Comparison of ENCODE assay signal across 24 cellular contexts in genomic region chr20:35515341-35515740, GRCh38. TPM values are rescaled to one million over a fixed set of nuclear protein-coding genes. Genes with fewer than 3 reads are reported as not detected.
DNase-seq lines count a peak whose midpoint lies in the region; ATAC-seq and TF ChIP-seq lines count a peak whose summit lies in the region.
"Had no signal": no experiment of that assay in that cellular context is flagged by ENCODE, and none has a peak within 500 bp of the region (broad histone marks: within the 10 kb centered on the region; RNA-seq: fewer than 3 reads in every experiment).

No MANE protein-coding gene starts in this region.

- no peak overlapping the region for H3K9ac ChIP-seq in trophoblast cell (ENCODE audit: low read length)
- H3K9ac ChIP-seq: BLaER1 treated with 17β-estradiol and CSF1 and Interleukin-3, amounts not matched to agents 10 nM and 100 nM had no signal

- H2AK5ac ChIP-seq in trophoblast cell (ENCODE audit: low read length): no peak overlapping the region

- H3K4me2 ChIP-seq in PC-9: peak overlapping the region; percentile 45
- no peak overlapping the region for H3K4me2 ChIP-seq in trophoblast cell (ENCODE audit: low read length)
- H3K4me2 ChIP-seq: A549; BLaER1 treated with 17β-estradiol and CSF1 and Interleukin-3, amounts not matched to agents 10 nM and 100 nM; GM23338 had no signal

- peaks cover 36% of the 10 kb centered on the region for H3K4me1 ChIP-seq in PC-9 (replicated peaks; ENCODE audit: insufficient read depth)
- H3K4me1 ChIP-seq in trophoblast cell (ENCODE audit: control insufficient read depth in 1 of 2, insufficient read depth in 2 of 2, low read length in 2 of 2): peaks cover 13 to 15% of the 10 kb centered on the region in 2 experiments
- H3K4me1 ChIP-seq: BE2C; BLaER1 treated with 17β-estradiol and CSF1 and Interleukin-3, amounts not matched to agents 10 nM and 100 nM had no signal

- no peak overlapping the region for H3K18ac ChIP-seq in trophoblast cell (ENCODE audit: low read length)

- H3K36me3 ChIP-seq in PC-9 (ENCODE audit: low read depth) (no peaks in the 10 kb centered on the region; the same call in 1 of the 2 replicates), trophoblast cell (ENCODE audit: control insufficient read depth in 1 of 2, insufficient read depth in 2 of 2, low read length in 2 of 2) (peaks cover 13 to 14% of the 10 kb centered on the region in 2 experiments)

- no peaks in the 10 kb centered on the region for H3K27me3 Mint-ChIP-seq in stimulated activated naive CD8-positive, alpha-beta T cell treated with anti-CD3 and anti-CD28 coated beads, Interleukin-15, amount 100 ng/mL, for 72 hours
- H3K27me3 Mint-ChIP-seq: CD4-positive, alpha-beta T cell had no signal

- H4K91ac ChIP-seq in trophoblast cell (ENCODE audit: low read depth, low read length): no peak overlapping the region

- H3K9me3 ChIP-seq in PC-9 (ENCODE audit: insufficient read depth, low read depth) (no peaks in the 10 kb centered on the region), trophoblast cell (ENCODE audit: insufficient read depth, low read depth, low read length) (no peaks in the 10 kb centered on the region)
- H3K9me3 ChIP-seq: A549; BE2C; BLaER1 treated with 17β-estradiol and CSF1 and Interleukin-3, amounts not matched to agents 10 nM and 100 nM had no signal

- H3K4ac ChIP-seq in trophoblast cell (ENCODE audit: low read depth, low read length): no peak overlapping the region

- TF ChIP-seq CTCF in PC-9 (conservative IDR thresholded peaks at IDR 0.05): no peak

- H3K27ac ChIP-seq in PC-9: peak overlapping the region; percentile 80
- no peak overlapping the region for H3K27ac ChIP-seq in trophoblast cell (ENCODE audit: low read depth, low read length)
- H3K27ac ChIP-seq: BLaER1 treated with 17β-estradiol and CSF1 and Interleukin-3, amounts not matched to agents 10 nM and 100 nM had no signal

- no TSS peak for BruUV-seq in PC-9 (replicated peaks; lab: Mats Ljungman, UMichigan)

- no peaks in the 10 kb centered on the region for H3K9me3 Mint-ChIP-seq in stimulated activated naive CD8-positive, alpha-beta T cell treated with anti-CD3 and anti-CD28 coated beads, Interleukin-15, amount 100 ng/mL, for 72 hours
- H3K9me3 Mint-ChIP-seq: CD14-positive monocyte; CD4-positive, alpha-beta T cell; GM23338; H9 had no signal

- H4K8ac ChIP-seq in trophoblast cell (ENCODE audit: low read depth, low read length): no peak overlapping the region

- H3K4me3 Mint-ChIP-seq in stimulated activated naive CD8-positive, alpha-beta T cell treated with anti-CD3 and anti-CD28 coated beads, Interleukin-15, amount 100 ng/mL, for 72 hours: no peak overlapping the region
- H3K4me3 Mint-ChIP-seq: CD14-positive monocyte; CD4-positive, alpha-beta T cell; GM23338; H9 had no signal

- H3K4me3 ChIP-seq in PC-9 (no peak overlapping the region), trophoblast cell (ENCODE audit: low read depth, low read length) (no peak overlapping the region)
- H3K4me3 ChIP-seq: A549; BLaER1 treated with 17β-estradiol and CSF1 and Interleukin-3, amounts not matched to agents 10 nM and 100 nM; GM23338 had no signal

- peak; percentile 18 for ATAC-seq in stimulated activated naive CD8-positive, alpha-beta T cell treated with anti-CD3 and anti-CD28 coated beads, Interleukin-15, amount 100 ng/mL, for 72 hours
- ATAC-seq in stimulated activated naive CD8-positive, alpha-beta T cell treated with anti-CD3 and anti-CD28 coated beads, Interleukin-15, Interleukin-2, amounts not matched to agents 100 U/mL and 50 U/mL, for 24 hours: no peak
- ATAC-seq in HG02610 (IDR thresholded peaks at IDR 0.05; ENCODE audit: unreplicated experiment): no peak
- ATAC-seq: GM23338 had no signal

- POLR2A ChIA-PET in PC-9 (lab: Charles Lee; ENCODE audit: unreplicated experiment): interaction anchor here (0.6 kb wide), 1 partner anchor 242 kb away, joined by 5 read pairs; no protein-coding TSS in a partner anchor

- H2BK120ac ChIP-seq in trophoblast cell (ENCODE audit: insufficient read depth, low read length, poor library complexity): no peak overlapping the region

- no peak overlapping the region for H3K23ac ChIP-seq in trophoblast cell (ENCODE audit: low read length)

- H2BK12ac ChIP-seq in trophoblast cell (ENCODE audit: low read length): no peak overlapping the region

- H2AFZ ChIP-seq in PC-9: no peak overlapping the region
- no peak overlapping the region for H2AFZ ChIP-seq in trophoblast cell (ENCODE audit: insufficient read depth, low read length, poor library complexity)
- H2AFZ ChIP-seq: GM23338 had no signal

- no peaks in the 10 kb centered on the region for H4K20me1 ChIP-seq in PC-9 (ENCODE audit: insufficient read depth)

- no CpG with 5 or more reads among the region's 4 CpGs for WGBS in trophoblast cell (ENCODE audit: extremely low coverage, insufficient coverage, insufficient read length)

- H3K14ac ChIP-seq in trophoblast cell (ENCODE audit: low read length): no peak overlapping the region

- H3K27ac Mint-ChIP-seq in stimulated activated naive CD8-positive, alpha-beta T cell treated with anti-CD3 and anti-CD28 coated beads, Interleukin-15, amount 100 ng/mL, for 72 hours: no peak overlapping the region
- H3K27ac Mint-ChIP-seq: GM23338 had no signal

- DNase-seq in stimulated activated naive CD8-positive, alpha-beta T cell treated with anti-CD3 and anti-CD28 coated beads, Interleukin-15, amount 100 ng/mL, for 72 hours: no peak
- no peak for DNase-seq in stimulated activated naive CD8-positive, alpha-beta T cell treated with anti-CD3 and anti-CD28 coated beads, Interleukin-15, Interleukin-2, amounts not matched to agents 100 U/mL and 50 U/mL, for 24 hours
- no peak for DNase-seq in PC-9
- DNase-seq in trophoblast cell: peak; percentile 97 to 98
- DNase-seq in Kasumi-1 (lab: John Stamatoyannopoulos, UW): no peak
- DNase-seq: 8988T; ACHN; AML-193; BE2C; Calu3; CD4-positive, alpha-beta T cell; COR-L47; DMS53; DMS79 treated with DMSO at 0.1 percent for 48 hours; GF-D8; H9 had no signal

- H4K12ac ChIP-seq in trophoblast cell (ENCODE audit: low read depth, low read length): no peak overlapping the region

- no peaks in the 10 kb centered on the region for H3K9me2 ChIP-seq in PC-9 (ENCODE audit: insufficient read depth)

- CTCF ChIA-PET in PC-9 (lab: Charles Lee): no interaction called here

- intact Hi-C loops in PC-9 (cut with micrococcal nuclease; ENCODE audit: unreplicated experiment): no loop called here

- H3K79me1 ChIP-seq in trophoblast cell (ENCODE audit: low read length): peaks cover 4% of the 10 kb centered on the region

- H3K79me2 ChIP-seq in PC-9 (ENCODE audit: low read depth) (no peaks in the 10 kb centered on the region), trophoblast cell (ENCODE audit: control insufficient read depth, insufficient read depth, low read length, poor library complexity) (no peaks in the 10 kb centered on the region)

- no peak overlapping the region for H2BK5ac ChIP-seq in trophoblast cell (ENCODE audit: low read depth, low read length, poor library complexity)

- H3F3A ChIP-seq in PC-9 (ENCODE audit: insufficient read depth, low read depth): peaks cover 30% of the 10 kb centered on the region

- no peaks in the 10 kb centered on the region for H3K4me1 Mint-ChIP-seq in stimulated activated naive CD8-positive, alpha-beta T cell treated with anti-CD3 and anti-CD28 coated beads, Interleukin-15, amount 100 ng/mL, for 72 hours
- H3K4me1 Mint-ChIP-seq: CD14-positive monocyte, GM23338, H9 had no signal

- no peaks in the 10 kb centered on the region for H3K27me3 ChIP-seq in PC-9 (ENCODE audit: insufficient read depth, low read depth)
- H3K27me3 ChIP-seq in trophoblast cell (ENCODE audit: insufficient read depth, low read length): no peaks in the 10 kb centered on the region
- H3K27me3 ChIP-seq: BE2C; BLaER1 treated with 17β-estradiol and CSF1 and Interleukin-3, amounts not matched to agents 10 nM and 100 nM had no signal

RNA-seq across cellular contexts. Expression of gene C20orf173, which starts 14.1 kb away (rescaled TPM):
- total RNA-seq in PC-9 (2021): not detected in 2 replicates
- polyA plus RNA-seq in trophoblast cell (2013): not detected in 2 replicates
- total RNA-seq: Calu3; CD4-positive, alpha-beta T cell; Daoy; G401; GM23338; H4; H9 had no signal
- polyA plus RNA-seq: A549, CD14-positive monocyte, GM23338 had no signal

RNA-seq across cellular contexts. Expression of gene ERGIC3, which starts 26.5 kb away (rescaled TPM):
- total RNA-seq in PC-9 (2021): 341 and 435 TPM in 2 replicates
- polyA plus RNA-seq in trophoblast cell (2013): 162 and 167 TPM in 2 replicates

RNA-seq across cellular contexts. Expression of gene CEP250, which starts 59.9 kb away (rescaled TPM):
- 63.6 and 79.5 TPM in 2 replicates for total RNA-seq in PC-9 (2021)
- 11.3 TPM in 2 replicates for polyA plus RNA-seq in trophoblast cell (2013)

Comparison
In these comparisons a context has a peak if more than half of its experiments do, and no peak if none do; other contexts are left out.
1. DNase-seq: peak in trophoblast cell (2 of 2); none in stimulated activated naive CD8-positive, alpha-beta T cell treated with anti-CD3 and anti-CD28 coated beads, Interleukin-15, amount 100 ng/mL, for 72 hours (0 of 2), stimulated activated naive CD8-positive, alpha-beta T cell treated with anti-CD3 and anti-CD28 coated beads, Interleukin-15, Interleukin-2, amounts not matched to agents 100 U/mL and 50 U/mL, for 24 hours (single experiment), PC-9 (0 of 2) and Kasumi-1 (0 of 2).